In genomic region chr3:170423001-170423615, GRCh38 we compare ENCODE assay signal across 28 cellular contexts. TPM values are rescaled to one million over a fixed set of nuclear protein-coding genes. Genes with fewer than 3 reads are reported as not detected.
DNase-seq lines count a peak whose midpoint lies in the region; ATAC-seq and TF ChIP-seq lines count a peak whose summit lies in the region.
"Had no signal": no experiment of that assay in that cellular context is flagged by ENCODE, and none has a peak within 500 bp of the region (broad histone marks: within the 10 kb centered on the region; RNA-seq: fewer than 3 reads in every experiment).

No MANE protein-coding gene starts in this region.

- H3K27me3 Mint-ChIP-seq in nephron (ENCODE audit: low read depth), result peaks cover 14% of the 10 kb centered on the region
- peaks cover 29% of the 10 kb centered on the region for H3K27me3 Mint-ChIP-seq in activated CD4-positive, alpha-beta T cell treated with anti-CD3 and anti-CD28 coated beads, Interleukin-2, amount 10 ng/mL, durations not matched to agents 7 days and 5 days

- no peaks in the 10 kb centered on the region for H3K9me3 ChIP-seq in spleen

- WGBS in lower leg skin, 2 donors, result 82 to 89% methylated on average over 8 of the region's 8 CpGs
- WGBS in spleen, 5 donors, result 90 to 98% (median 93%) methylated on average over 8 of the region's 8 CpGs

- peak overlapping the region in 2 of 3 experiments; percentile 53 to 78 for H3K27ac Mint-ChIP-seq in nephron
- no peak overlapping the region for H3K27ac Mint-ChIP-seq in activated CD4-positive, alpha-beta T cell treated with anti-CD3 and anti-CD28 coated beads, Interleukin-2, amount 10 ng/mL, durations not matched to agents 7 days and 5 days
- H3K27ac Mint-ChIP-seq: activated naive CD4-positive, alpha-beta T cell treated with anti-CD3 and anti-CD28 coated beads for 36 hours; B cell; CD8-positive, alpha-beta memory T cell; dendritic cell treated with granulocyte-macrophage colony-stimulating factor and Interleukin-4, amounts not matched to agents 40 ng/mL and 50 ng/mL, for 4 days; stimulated activated naive CD8-positive, alpha-beta T cell treated with anti-CD3 and anti-CD28 coated beads, Interleukin-15, amount 100 ng/mL, for 72 hours; WTC11 had no signal

- H3K27ac ChIP-seq in angular gyrus (ENCODE audit: low read depth, low read length) (peak overlapping the region; percentile 85), spleen (no peak overlapping the region)

- H3K4me1 ChIP-seq in spleen, result peaks cover 7 to 52% (median 28%) of the 10 kb centered on the region in 6 donors

- H3K4me3 ChIP-seq in AG04449 (ENCODE audit: low read depth, low read length), result peak overlapping the region; percentile 29
- peak overlapping the region; percentile 41 for H3K4me3 ChIP-seq in fibroblast of the aortic adventitia (ENCODE audit: low read depth, low read length)
- no peak overlapping the region for H3K4me3 ChIP-seq in lower leg skin (ENCODE audit: low read depth, poor library complexity, severe bottlenecking)
- no peak overlapping the region for H3K4me3 ChIP-seq in spleen
- H3K4me3 ChIP-seq: skin epidermis had no signal

- CTCF ChIA-PET in AG04449 (lab: Yijun Ruan, JAX), result interaction anchor here (1.0 to 5.4 kb wide), 4 partner anchors 9 to 388 kb away, joined by 3 to 47 read pairs (median 4); no protein-coding TSS in a partner anchor
- CTCF ChIA-PET in activated CD4-positive, alpha-beta T cell treated with anti-CD3 and anti-CD28 coated beads, Interleukin-2, amount 10 ng/mL, durations not matched to agents 7 days and 5 days (lab: Charles Lee), result interaction anchor here (0.6 kb wide), 1 partner anchor 287 kb away, joined by 3 read pairs; no protein-coding TSS in a partner anchor

- POLR2A ChIA-PET in AG04449 (lab: Yijun Ruan, JAX), result interaction anchor here (1.1 kb wide), 1 partner anchor 9 kb away, joined by 3 read pairs; no protein-coding TSS in a partner anchor
- POLR2A ChIA-PET in activated CD4-positive, alpha-beta T cell treated with anti-CD3 and anti-CD28 coated beads, Interleukin-2, amount 10 ng/mL, durations not matched to agents 7 days and 5 days (lab: Charles Lee), result no interaction called here

- peaks cover 20% of the 10 kb centered on the region for H3K4me1 Mint-ChIP-seq in nephron
- peaks cover 12% of the 10 kb centered on the region for H3K4me1 Mint-ChIP-seq in activated CD4-positive, alpha-beta T cell treated with anti-CD3 and anti-CD28 coated beads, Interleukin-2, amount 10 ng/mL, durations not matched to agents 7 days and 5 days

- no peaks in the 10 kb centered on the region for H3K36me3 ChIP-seq in spleen

- peaks cover 28% of the 10 kb centered on the region for H3K36me3 Mint-ChIP-seq in nephron (ENCODE audit: low read depth)
- peaks cover 3% of the 10 kb centered on the region for H3K36me3 Mint-ChIP-seq in activated CD4-positive, alpha-beta T cell treated with anti-CD3 and anti-CD28 coated beads, Interleukin-2, amount 10 ng/mL, durations not matched to agents 7 days and 5 days (ENCODE audit: low read depth)

- ATAC-seq in HG02981 (IDR thresholded peaks at IDR 0.05; ENCODE audit: unreplicated experiment), result no peak
- ATAC-seq: stimulated activated naive CD8-positive, alpha-beta T cell treated with anti-CD3 and anti-CD28 coated beads, Interleukin-15, amount 100 ng/mL, for 72 hours; WTC11 had no signal

- H3K4me3 Mint-ChIP-seq in nephron, result peak overlapping the region; percentile 6 to 34 (median 22)
- H3K4me3 Mint-ChIP-seq in activated CD4-positive, alpha-beta T cell treated with anti-CD3 and anti-CD28 coated beads, Interleukin-2, amount 10 ng/mL, durations not matched to agents 7 days and 5 days, result no peak overlapping the region
- H3K4me3 Mint-ChIP-seq: activated naive CD4-positive, alpha-beta T cell treated with anti-CD3 and anti-CD28 coated beads for 36 hours; B cell; CD8-positive, alpha-beta memory T cell; dendritic cell treated with granulocyte-macrophage colony-stimulating factor and Interleukin-4, amounts not matched to agents 40 ng/mL and 50 ng/mL, for 4 days; stimulated activated naive CD8-positive, alpha-beta T cell treated with anti-CD3 and anti-CD28 coated beads, Interleukin-15, amount 100 ng/mL, for 72 hours; WTC11 had no signal

- TF ChIP-seq POLR2A in lower leg skin (IDR thresholded peaks at IDR 0.05), result no peak
- no peak for TF ChIP-seq POLR2A in spleen (IDR thresholded peaks at IDR 0.05)

- no peak for DNase-seq in AG04449 (ENCODE audit: low read depth, low spot score)
- no peak for DNase-seq in fibroblast of the aortic adventitia (ENCODE audit: low read depth)
- DNase-seq in lower leg skin (ENCODE audit: low spot score in 2 of 2), result no peak
- DNase-seq in spleen, result no peak
- DNase-seq in activated CD4-positive, alpha-beta T cell treated with anti-CD3 and anti-CD28 coated beads, Interleukin-2, amount 10 ng/mL, durations not matched to agents 7 days and 5 days, result no peak
- DNase-seq: activated CD4-positive, alpha-beta T cell treated with anti-CD3 and anti-CD28 coated beads, Interleukin-2, amount 50 U/mL, for 4 hours; activated naive CD4-positive, alpha-beta T cell treated with anti-CD3 and anti-CD28 coated beads for 36 hours; amniotic stem cell; CD8-positive, alpha-beta memory T cell; DMS 273 treated with DMSO at 0.1 percent for 48 hours; glutamatergic neuron; islet precursor cell; NCI-H1092; NCI-H187 treated with DMSO at 0.1 percent for 48 hours; NCI-H2171 treated with DMSO at 0.1 percent for 48 hours; NCI-H524; SHP77 treated with DMSO at 0.1 percent for 48 hours; stimulated activated naive CD8-positive, alpha-beta T cell treated with anti-CD3 and anti-CD28 coated beads, Interleukin-15, amount 100 ng/mL, for 72 hours; T1000; trophoblast cell had no signal

- H3K9me3 Mint-ChIP-seq in nephron, result no peaks in the 10 kb centered on the region
- no peaks in the 10 kb centered on the region for H3K9me3 Mint-ChIP-seq in activated CD4-positive, alpha-beta T cell treated with anti-CD3 and anti-CD28 coated beads, Interleukin-2, amount 10 ng/mL, durations not matched to agents 7 days and 5 days
- H3K9me3 Mint-ChIP-seq: activated naive CD4-positive, alpha-beta T cell treated with anti-CD3 and anti-CD28 coated beads for 36 hours; CD8-positive, alpha-beta memory T cell; dendritic cell treated with granulocyte-macrophage colony-stimulating factor and Interleukin-4, amounts not matched to agents 40 ng/mL and 50 ng/mL, for 4 days; stimulated activated naive CD8-positive, alpha-beta T cell treated with anti-CD3 and anti-CD28 coated beads, Interleukin-15, amount 100 ng/mL, for 72 hours; WTC11 had no signal

- H3K27me3 ChIP-seq in spleen (replicated peaks in 1 of 7), result peaks cover 0 to 30% (median 20%) of the 10 kb centered on the region in 7 donors

- intact Hi-C loops in lower leg skin (cut with DNase I; ENCODE audit: low total_unique reads), result loop anchor here (5.0 kb wide), 1 partner anchor 384 kb away; no protein-coding TSS in a partner anchor
- intact Hi-C loops in spleen (cut with DNase I; ENCODE audit: low total_unique reads), result no loop called here

- TF ChIP-seq CTCF in AG04449 (IDR thresholded peaks at IDR 0.05; ENCODE audit: insufficient read depth, low read length, missing control alignments) (no peak), fibroblast of the aortic adventitia (IDR thresholded peaks at IDR 0.05; ENCODE audit: insufficient read depth, low read length) (no peak), nephron (IDR thresholded peaks at IDR 0.05; ENCODE audit: unreplicated experiment in 3 of 3) (no peak), lower leg skin (IDR thresholded peaks at IDR 0.05) (no peak), spleen (IDR thresholded peaks at IDR 0.05 in 8 of 11, conservative IDR thresholded peaks at IDR 0.05 in 3 of 11) (no peak)

RNA-seq across cellular contexts. Expression of gene CLDN11, which starts 4.4 kb away (rescaled TPM):
- 375 and 661 TPM in 2 replicates for total RNA-seq in fibroblast of the aortic adventitia (ENCODE audit: low replicate concordance)
- total RNA-seq in lower leg skin, result 1 to 10 TPM; 1.5 to 4.0 (median 3.1) TPM
- total RNA-seq in spleen, result 10 to 100 TPM in 1 of 7 donors, 1 to 10 TPM in 6; 1.9 to 10.7 (median 6.7) TPM
- polyA plus RNA-seq in spleen, result 1 to 10 TPM in 2 of 3 donors, under 1 TPM in 1; 0.70 to 3.2 (median 1.6) TPM
- total RNA-seq in activated CD4-positive, alpha-beta T cell treated with anti-CD3 and anti-CD28 coated beads, Interleukin-2, amount 10 ng/mL, durations not matched to agents 7 days and 5 days, result not detected
- total RNA-seq: A172; activated naive CD4-positive, alpha-beta T cell treated with anti-CD3 and anti-CD28 coated beads for 36 hours had no signal
- polyA plus RNA-seq: CD8-positive, alpha-beta memory T cell had no signal

Comparison
In these comparisons a context has a peak if more than half of its experiments do, and no peak if none do; other contexts are left out.
1. H3K4me3 ChIP-seq: peak in AG04449 (single experiment) and fibroblast of the aortic adventitia (single experiment); none in lower leg skin (single experiment) and spleen (0 of 8).
2. RNA of gene CLDN11, which starts 4.4 kb away (total RNA-seq): 375 to 661 TPM in fibroblast of the aortic adventitia; 1.9 to 10.7 TPM in spleen, 1.5 to 4.0 TPM in lower leg skin and not detected in activated CD4-positive, alpha-beta T cell treated with anti-CD3 and anti-CD28 coated beads, Interleukin-2, amount 10 ng/mL, durations not matched to agents 7 days and 5 days; every median in the first group is over 10 times any median in the second.